In genomic region chr22:29073618-29074275, GRCh38 we compare ENCODE assay signal across 8 cellular contexts. TPM values are rescaled to one million over a fixed set of nuclear protein-coding genes. Genes with fewer than 3 reads are reported as not detected.
DNase-seq lines count a peak whose midpoint lies in the region; ATAC-seq and TF ChIP-seq lines count a peak whose summit lies in the region.

No MANE protein-coding gene starts in this region.

- no peaks in the 10 kb centered on the region for H3K36me3 Mint-ChIP-seq in activated T-cell treated with anti-CD3 and anti-CD28 coated beads, Interleukin-2, amount 50 U/mL, for 72 hours (ENCODE audit: insufficient read depth in 2 of 2)
- H3K36me3 Mint-ChIP-seq in glutamatergic neuron (ENCODE audit: unreplicated experiment): no peaks in the 10 kb centered on the region
- H3K36me3 Mint-ChIP-seq in osteocyte (ENCODE audit: unreplicated experiment): no peaks in the 10 kb centered on the region

- no peaks in the 10 kb centered on the region for H3K9me3 Mint-ChIP-seq in activated T-cell treated with anti-CD3 and anti-CD28 coated beads, Interleukin-2, amount 50 U/mL, for 72 hours
- H3K9me3 Mint-ChIP-seq in glutamatergic neuron (ENCODE audit: unreplicated experiment) (no peaks in the 10 kb centered on the region), osteocyte (ENCODE audit: unreplicated experiment) (no peaks in the 10 kb centered on the region)

- H3K4me3 Mint-ChIP-seq in activated T-cell treated with anti-CD3 and anti-CD28 coated beads, Interleukin-2, amount 50 U/mL, for 72 hours: peak overlapping the region; percentile 57 to 78
- H3K4me3 Mint-ChIP-seq in glutamatergic neuron (ENCODE audit: unreplicated experiment): peak overlapping the region; percentile 76
- H3K4me3 Mint-ChIP-seq in osteocyte (ENCODE audit: unreplicated experiment): peak overlapping the region; percentile 70

- no peak overlapping the region for H3K27ac Mint-ChIP-seq in activated T-cell treated with anti-CD3 and anti-CD28 coated beads, Interleukin-2, amount 50 U/mL, for 72 hours
- H3K27ac Mint-ChIP-seq in glutamatergic neuron (ENCODE audit: unreplicated experiment) (no peak overlapping the region), osteocyte (ENCODE audit: unreplicated experiment) (no peak overlapping the region)

- peaks cover 25% of the 10 kb centered on the region for H3K4me1 Mint-ChIP-seq in activated T-cell treated with anti-CD3 and anti-CD28 coated beads, Interleukin-2, amount 50 U/mL, for 72 hours (ENCODE audit: low read depth)
- H3K4me1 Mint-ChIP-seq in glutamatergic neuron (ENCODE audit: low read depth, unreplicated experiment): peaks cover 14% of the 10 kb centered on the region
- peaks cover 15% of the 10 kb centered on the region for H3K4me1 Mint-ChIP-seq in osteocyte (ENCODE audit: unreplicated experiment)

- DNase-seq in NCI-H2227 (lab: John Stamatoyannopoulos, UW; ENCODE audit: unreplicated experiment) (peak; percentile 71), NCI-H2227 treated with DMSO at 0.1 percent for 48 hours (lab: John Stamatoyannopoulos, UW) (no peak), glutamatergic neuron (peak; percentile 68), osteocyte (ENCODE audit: extremely low spot score, unreplicated experiment) (peak; percentile 85), NCI-H187 treated with DMSO at 0.1 percent for 48 hours (lab: John Stamatoyannopoulos, UW) (no peak)
- DNase-seq in activated T-cell treated with anti-CD3 and anti-CD28 coated beads, Interleukin-2, amount 50 U/mL, for 72 hours: peak; percentile 11 to 28

- TF ChIP-seq CTCF in glutamatergic neuron (IDR thresholded peaks at IDR 0.05; ENCODE audit: partially characterized antibody, unreplicated experiment) (no peak), osteocyte (IDR thresholded peaks at IDR 0.05) (no peak)

- H3K27me3 Mint-ChIP-seq in activated T-cell treated with anti-CD3 and anti-CD28 coated beads, Interleukin-2, amount 50 U/mL, for 72 hours (ENCODE audit: low read depth): peaks cover 57% of the 10 kb centered on the region
- H3K27me3 Mint-ChIP-seq in glutamatergic neuron (ENCODE audit: unreplicated experiment): peaks cover 9% of the 10 kb centered on the region
- H3K27me3 Mint-ChIP-seq in osteocyte (ENCODE audit: unreplicated experiment): peaks cover 16% of the 10 kb centered on the region

- ATAC-seq in activated T-cell treated with anti-CD3 and anti-CD28 coated beads, Interleukin-2, amount 50 U/mL, for 72 hours (replicated peaks in 1 of 2): no peak
- no peak for ATAC-seq in HG02938 (IDR thresholded peaks at IDR 0.05; ENCODE audit: unreplicated experiment)
- ATAC-seq in HG03520 (IDR thresholded peaks at IDR 0.05; ENCODE audit: unreplicated experiment): no peak

RNA-seq across cellular contexts. Expression of gene KREMEN1, which starts 0.9 kb away (rescaled TPM):
- total RNA-seq in activated T-cell treated with anti-CD3 and anti-CD28 coated beads, Interleukin-2, amount 50 U/mL, for 72 hours: under 1 TPM; 0.09 to 0.53 TPM
- total RNA-seq in glutamatergic neuron (ENCODE audit: unreplicated experiment) (20.5 TPM), osteocyte (2.9 and 5.4 TPM in 2 replicates)

RNA-seq across cellular contexts. Expression of gene C22orf31, which starts 12.1 kb away (rescaled TPM):
- not detected for total RNA-seq in activated T-cell treated with anti-CD3 and anti-CD28 coated beads, Interleukin-2, amount 50 U/mL, for 72 hours
- total RNA-seq in glutamatergic neuron (ENCODE audit: unreplicated experiment) (not detected), osteocyte (not detected in 2 replicates)

Comparison
In these comparisons a context has a peak if more than half of its experiments do, and no peak if none do; other contexts are left out.
1. DNase-seq: peak in NCI-H2227 (single experiment), activated T-cell treated with anti-CD3 and anti-CD28 coated beads, Interleukin-2, amount 50 U/mL, for 72 hours (2 of 2), glutamatergic neuron (single experiment) and osteocyte (single experiment); none in NCI-H2227 treated with DMSO at 0.1 percent for 48 hours (single experiment) and NCI-H187 treated with DMSO at 0.1 percent for 48 hours (single experiment).
2. Peak in every context shown above with its lines, with median percentiles within 50 percentile points of each other: H3K4me3 Mint-ChIP-seq.